23 cellular contexts compared by ENCODE assay signal in genomic region chr13:48583859-48584311, GRCh38.
"Had no signal": no experiment of that assay in that cellular context is flagged by ENCODE, and none has a peak within 500 bp of the region (broad histone marks: within the 10 kb centered on the region; RNA-seq: fewer than 3 reads in every experiment).

No MANE protein-coding gene starts in this region.

- H3K36me3 ChIP-seq: adrenal gland, colonic mucosa, left lung had no signal

- H3K4me3 ChIP-seq: adrenal gland, colonic mucosa, left lung, SK-N-MC had no signal

- ATAC-seq: activated CD4-positive, CD25-positive, alpha-beta regulatory T cell treated with anti-CD3 and anti-CD28 coated beads, Interleukin-2, amount 50 U/mL, for 24 hours; activated CD8-positive, alpha-beta T cell treated with anti-CD3 and anti-CD28 coated beads, Interleukin-2, amount 10 ng/mL, durations not matched to agents 7 days and 5 days; left lung; stimulated activated effector memory CD8-positive, alpha-beta T cell treated with anti-CD3 and anti-CD28 coated beads, Interleukin-12 subunit alpha, Interleukin-12 subunit beta, amount 100 ng/mL, for 72 hours; stimulated activated naive CD8-positive, alpha-beta T cell treated with anti-CD3 and anti-CD28 coated beads, Interleukin-15, amount 100 ng/mL, for 72 hours had no signal

- FAIRE-seq: astrocyte, bronchial epithelial cell, endometrium, small intestine had no signal

- DNase-seq: activated CD4-positive, alpha-beta T cell treated with anti-CD3 and anti-CD28 coated beads, Interleukin-2, amount 10 ng/mL, durations not matched to agents 24 days and 14 days; activated gamma-delta T cell treated with Interleukin-2 at 50 U/mL for 16 hours; adrenal gland; colonic mucosa; erythroblast; foreskin melanocyte; glutamatergic neuron; hippocampal formation; kidney glomerular epithelial cell; left lung; midbrain; nephron progenitor cell; occipital lobe; small intestine; stimulated activated CD4-positive, alpha-beta T cell treated with anti-CD3 and anti-CD28 coated beads, Interleukin-2, amount 100 ng/mL, for 24 hours; stimulated activated naive CD8-positive, alpha-beta T cell treated with anti-CD3 and anti-CD28 coated beads, Interleukin-15, amount 100 ng/mL, for 72 hours had no signal

- H3K9me3 ChIP-seq: adrenal gland, colonic mucosa had no signal

- H3K27ac ChIP-seq: adrenal gland, colonic mucosa, left lung, SK-N-MC had no signal

- H3K4me1 ChIP-seq: colonic mucosa had no signal

- H3K27me3 ChIP-seq: adrenal gland, colonic mucosa, left lung had no signal
